21 cellular contexts compared by ENCODE assay signal in the genomic region with DNA sequence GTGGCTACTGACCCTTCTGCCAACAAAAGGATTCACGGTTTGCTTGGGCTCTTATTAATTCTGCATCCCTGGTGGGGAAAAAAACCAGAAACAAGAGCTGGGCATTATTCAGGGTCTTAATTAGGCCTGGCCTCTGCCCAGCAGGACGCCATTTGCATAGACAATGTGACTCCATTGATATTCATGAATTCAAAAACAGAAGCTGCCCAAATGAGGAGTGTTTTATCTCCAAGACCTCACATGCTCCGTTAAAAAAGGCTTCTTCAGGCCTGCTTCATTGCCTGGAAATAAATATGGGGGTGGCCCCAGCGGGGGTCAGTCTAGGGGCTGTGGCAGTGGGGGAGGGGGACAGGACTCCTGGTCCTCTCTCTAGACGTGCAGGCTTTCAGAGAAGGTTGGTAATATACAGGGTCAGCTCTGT.
DNase-seq lines count a peak whose midpoint lies in the region; ATAC-seq and TF ChIP-seq lines count a peak whose summit lies in the region.
"Had no signal": no experiment of that assay in that cellular context is flagged by ENCODE, and none has a peak within 500 bp of the region (broad histone marks: within the 10 kb centered on the region; RNA-seq: fewer than 3 reads in every experiment).

No MANE protein-coding gene starts in this region.

- H4K91ac ChIP-seq in trophoblast cell (ENCODE audit: low read depth, low read length), result no peak overlapping the region

- H3K23ac ChIP-seq in trophoblast cell (ENCODE audit: low read length), result peak overlapping the region; percentile 91

- H3K18ac ChIP-seq in trophoblast cell (ENCODE audit: low read length), result no peak overlapping the region

- H3K4me2 ChIP-seq in trophoblast cell (ENCODE audit: low read length) (no peak overlapping the region), smooth muscle cell (no peak overlapping the region)

- H3K9me3 ChIP-seq in trophoblast cell (ENCODE audit: insufficient read depth, low read depth, low read length), result peaks cover 7% of the 10 kb centered on the region
- H3K9me3 ChIP-seq in smooth muscle cell (replicated peaks; ENCODE audit: low read depth), result no peaks in the 10 kb centered on the region
- H3K9me3 ChIP-seq in upper lobe of left lung, result no peaks in the 10 kb centered on the region
- H3K9me3 ChIP-seq: colonic mucosa, ovary, sigmoid colon, thyroid gland had no signal

- no peak for TF ChIP-seq CTCF in smooth muscle cell (IDR thresholded peaks at IDR 0.05; ENCODE audit: borderline replicate concordance, insufficient read depth, poor library complexity, severe bottlenecking)
- TF ChIP-seq CTCF in upper lobe of left lung (IDR thresholded peaks at IDR 0.05), result no peak

- H2AFZ ChIP-seq in trophoblast cell (ENCODE audit: insufficient read depth, low read length, poor library complexity), result no peak overlapping the region
- no peak overlapping the region for H2AFZ ChIP-seq in smooth muscle cell (ENCODE audit: low read depth)

- no peak for TF ChIP-seq POLR2A in upper lobe of left lung (IDR thresholded peaks at IDR 0.05)

- no CpG with 5 or more reads among the region's 5 CpGs for WGBS in trophoblast cell (ENCODE audit: extremely low coverage, insufficient coverage, insufficient read length)
- 54% methylated on average over 5 of the region's 5 CpGs for WGBS in smooth muscle cell (ENCODE audit: low lambda C conversion rate)
- WGBS in upper lobe of left lung, 2 donors, result 82% methylated on average over 4 to 5 of the region's 5 CpGs

- no peak overlapping the region for H2BK120ac ChIP-seq in trophoblast cell (ENCODE audit: insufficient read depth, low read length, poor library complexity)

- no peak for ATAC-seq in upper lobe of left lung (ENCODE audit: low FRiP score in 2 of 2)
- ATAC-seq in HG03439 (IDR thresholded peaks at IDR 0.05; ENCODE audit: unreplicated experiment), result no peak
- ATAC-seq: activated CD4-positive, alpha-beta T cell treated with anti-CD3 and anti-CD28 coated beads for 36 hours; activated CD8-positive, alpha-beta memory T cell treated with anti-CD3 and anti-CD28 coated beads, Interleukin-2, amount 10 ng/mL, durations not matched to agents 7 days and 5 days; stimulated activated naive B cell treated with anti-CD40 and anti-IgM and Interleukin-4, amounts not matched to agents 10 μg/mL and 1 μg/mL and 100 μg/mL, for 72 hours had no signal

- H4K8ac ChIP-seq in trophoblast cell (ENCODE audit: low read depth, low read length), result no peak overlapping the region

- H3K4me3 ChIP-seq in H7 (ENCODE audit: insufficient read depth, low read depth, low read length) (no peak overlapping the region; the same call in 1 of the 2 replicates), trophoblast cell (ENCODE audit: low read depth, low read length) (no peak overlapping the region), smooth muscle cell (no peak overlapping the region), upper lobe of left lung (no peak overlapping the region)
- H3K4me3 ChIP-seq: colonic mucosa, ovary, sigmoid colon, thyroid gland had no signal

- no peak for TF ChIP-seq EP300 in upper lobe of left lung (IDR thresholded peaks at IDR 0.05)

- H2BK5ac ChIP-seq in trophoblast cell (ENCODE audit: low read depth, low read length, poor library complexity), result no peak overlapping the region

- peaks cover 6% of the 10 kb centered on the region for H3F3A ChIP-seq in smooth muscle cell (ENCODE audit: low read depth)

- H3K9ac ChIP-seq in trophoblast cell (ENCODE audit: low read length) (peak overlapping the region; percentile 41), smooth muscle cell (ENCODE audit: low read depth) (no peak overlapping the region)

- H3K79me1 ChIP-seq in trophoblast cell (ENCODE audit: low read length), result peaks cover 2% of the 10 kb centered on the region

- H3K14ac ChIP-seq in trophoblast cell (ENCODE audit: low read length), result no peak overlapping the region

- no peak overlapping the region for H2AK5ac ChIP-seq in trophoblast cell (ENCODE audit: low read length)

- H3K27ac ChIP-seq in trophoblast cell (ENCODE audit: low read depth, low read length) (no peak overlapping the region), smooth muscle cell (ENCODE audit: low read depth) (no peak overlapping the region), upper lobe of left lung (no peak overlapping the region)
- H3K27ac ChIP-seq: colonic mucosa, ovary, sigmoid colon, thyroid gland had no signal

- H4K20me1 ChIP-seq in smooth muscle cell (ENCODE audit: low read depth), result no peaks in the 10 kb centered on the region

- H3K79me2 ChIP-seq in trophoblast cell (ENCODE audit: control insufficient read depth, insufficient read depth, low read length, poor library complexity) (no peaks in the 10 kb centered on the region), smooth muscle cell (ENCODE audit: low read depth) (no peaks in the 10 kb centered on the region)

- H3K4me1 ChIP-seq in trophoblast cell (ENCODE audit: control insufficient read depth in 1 of 2, insufficient read depth in 2 of 2, low read length in 2 of 2) (peaks cover 0 to 3% of the 10 kb centered on the region in 2 experiments), smooth muscle cell (ENCODE audit: low read depth) (peaks cover 18% of the 10 kb centered on the region), upper lobe of left lung (no peaks in the 10 kb centered on the region)
- H3K4me1 ChIP-seq: colonic mucosa, sigmoid colon, thyroid gland had no signal

- no peak overlapping the region for H2BK12ac ChIP-seq in trophoblast cell (ENCODE audit: low read length)

- no peak overlapping the region for H4K12ac ChIP-seq in trophoblast cell (ENCODE audit: low read depth, low read length)

- no peak overlapping the region for H3K4ac ChIP-seq in trophoblast cell (ENCODE audit: low read depth, low read length)

- H3K36me3 ChIP-seq in H7 (replicated peaks; ENCODE audit: control insufficient read depth, insufficient read depth, low read length) (no peaks in the 10 kb centered on the region), trophoblast cell (ENCODE audit: control insufficient read depth in 1 of 2, insufficient read depth in 2 of 2, low read length in 2 of 2) (peaks cover 0 to 5% of the 10 kb centered on the region in 2 experiments), smooth muscle cell (ENCODE audit: low read depth) (no peaks in the 10 kb centered on the region), upper lobe of left lung (no peaks in the 10 kb centered on the region)
- H3K36me3 ChIP-seq: colonic mucosa, ovary, sigmoid colon, thyroid gland had no signal

- H3K27me3 ChIP-seq in H7 (ENCODE audit: control insufficient read depth, insufficient read depth, low read length), result no peaks in the 10 kb centered on the region
- no peaks in the 10 kb centered on the region for H3K27me3 ChIP-seq in trophoblast cell (ENCODE audit: insufficient read depth, low read length)
- H3K27me3 ChIP-seq in smooth muscle cell (ENCODE audit: low read depth), result no peaks in the 10 kb centered on the region
- no peaks in the 10 kb centered on the region for H3K27me3 ChIP-seq in upper lobe of left lung
- H3K27me3 ChIP-seq: colonic mucosa, ovary, sigmoid colon, thyroid gland had no signal

- peak; percentile 65 for DNase-seq in H7
- peak; percentile 87 for DNase-seq in NCI-H69 (lab: John Stamatoyannopoulos, UW)
- peak; percentile 80 for DNase-seq in iPS DF 4.7 (ENCODE audit: extremely low read depth, low spot score)
- no peak for DNase-seq in trophoblast cell
- DNase-seq in smooth muscle cell (lab: John Stamatoyannopoulos, UW; ENCODE audit: unreplicated experiment), result no peak
- no peak for DNase-seq in upper lobe of left lung
- DNase-seq: activated CD4-positive, alpha-beta T cell treated with anti-CD3 and anti-CD28 coated beads for 36 hours; activated naive CD8-positive, alpha-beta T cell treated with anti-CD3 and anti-CD28 coated beads for 36 hours; colonic mucosa; mammary epithelial cell; naive B cell; NCI-H2171; NCI-H748 treated with DMSO at 0.1 percent for 48 hours; OCI-M1; ovary; Right ventricle myocardium superior; sigmoid colon; stimulated activated naive B cell treated with anti-CD40 and anti-IgM and Interleukin-4, amounts not matched to agents 10 μg/mL and 1 μg/mL and 100 μg/mL, for 72 hours; thyroid gland had no signal

Comparison
In these comparisons a context has a peak if more than half of its experiments do, and no peak if none do; other contexts are left out.
1. DNase-seq: peak in H7 (single experiment), NCI-H69 (single experiment) and iPS DF 4.7 (single experiment); none in trophoblast cell (0 of 2), smooth muscle cell (single experiment) and upper lobe of left lung (0 of 2).